ENCODE assay signal across 1 cellular context in the genomic region with DNA sequence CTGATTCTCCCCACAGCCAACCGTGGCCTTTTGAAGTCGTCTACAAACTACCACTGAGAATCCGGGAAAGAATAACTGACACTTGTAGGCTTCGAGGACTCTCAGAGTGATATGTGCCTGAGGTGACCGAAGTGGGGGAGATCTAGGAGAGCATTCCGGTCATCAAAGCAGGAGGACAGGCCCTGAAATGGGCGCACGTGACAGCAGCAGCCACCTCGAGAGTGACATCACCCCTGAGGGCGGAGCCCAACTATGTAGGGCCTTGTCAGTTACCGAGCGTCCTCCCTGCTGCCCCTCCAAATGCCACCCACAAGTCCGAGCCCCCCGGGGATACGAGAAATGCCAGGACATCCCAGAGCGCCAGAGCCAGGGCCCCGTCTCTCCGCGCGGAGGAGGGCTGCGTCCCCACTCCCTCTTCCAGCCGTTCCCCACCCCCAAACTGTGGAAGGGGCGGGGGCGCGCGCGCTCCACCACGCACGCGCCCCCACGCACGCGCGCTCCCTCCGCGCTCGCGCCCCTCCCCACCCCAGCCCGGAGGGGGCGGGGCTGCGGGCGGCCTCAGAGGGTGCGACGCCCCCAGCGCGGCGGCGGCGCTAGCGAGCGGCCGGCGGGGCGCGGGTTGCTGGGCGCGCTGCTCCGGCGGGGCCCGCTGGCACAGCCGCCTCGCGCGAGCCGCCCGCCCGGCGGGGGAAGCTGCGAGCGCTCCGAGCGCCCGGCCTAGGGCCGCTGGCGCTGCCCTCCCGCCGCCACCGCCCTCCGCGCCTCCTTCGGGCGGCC.
TF ChIP-seq lines count a peak whose summit lies in the region.

A gene (plus strand): TSS at position 587 of the 777 bp plus-strand sequence. CDS start 43,325 bp downstream, outside the sequence.

TF ChIP-seq in HEK293, 187 proteins besides CTCF, POLR2A, EP300 and RAD21 (continued from another document and continues in another):
- peak; percentile 35; the same call in 1 of the 2 replicates for TF ChIP-seq ZSCAN30 (tag by site-specific recombination; IDR thresholded peaks at IDR 0.05)
- TF ChIP-seq ZNF623 (tag by site-specific recombination; IDR thresholded peaks at IDR 0.05): no peak
- peak; percentile 84; the same call in 1 of the 2 replicates for TF ChIP-seq ZNF423 (tag by site-specific recombination; IDR thresholded peaks at IDR 0.05)
- TF ChIP-seq ZBTB20 (tag by site-specific recombination; IDR thresholded peaks at IDR 0.05): peak; percentile 59
- TF ChIP-seq SCRT2 (tag by site-specific recombination; IDR thresholded peaks at IDR 0.05): peak; percentile 66; the same call in 1 of the 2 replicates
- no peak for TF ChIP-seq SETDB1 (IDR thresholded peaks at IDR 0.05; ENCODE audit: insufficient read length, low read length)
- TF ChIP-seq HOXA7 (CRISPR knock-in tag; IDR thresholded peaks at IDR 0.05; ENCODE audit: borderline replicate concordance): no peak
- TF ChIP-seq ZNF132 (tag by site-specific recombination; IDR thresholded peaks at IDR 0.05; ENCODE audit: borderline replicate concordance): no peak
- TF ChIP-seq ZNF10 (tag by site-specific recombination; IDR thresholded peaks at IDR 0.05): no peak
- no peak for TF ChIP-seq ZNF777 (tag by site-specific recombination; IDR thresholded peaks at IDR 0.05; ENCODE audit: borderline replicate concordance)
- TF ChIP-seq, protein P1, sequence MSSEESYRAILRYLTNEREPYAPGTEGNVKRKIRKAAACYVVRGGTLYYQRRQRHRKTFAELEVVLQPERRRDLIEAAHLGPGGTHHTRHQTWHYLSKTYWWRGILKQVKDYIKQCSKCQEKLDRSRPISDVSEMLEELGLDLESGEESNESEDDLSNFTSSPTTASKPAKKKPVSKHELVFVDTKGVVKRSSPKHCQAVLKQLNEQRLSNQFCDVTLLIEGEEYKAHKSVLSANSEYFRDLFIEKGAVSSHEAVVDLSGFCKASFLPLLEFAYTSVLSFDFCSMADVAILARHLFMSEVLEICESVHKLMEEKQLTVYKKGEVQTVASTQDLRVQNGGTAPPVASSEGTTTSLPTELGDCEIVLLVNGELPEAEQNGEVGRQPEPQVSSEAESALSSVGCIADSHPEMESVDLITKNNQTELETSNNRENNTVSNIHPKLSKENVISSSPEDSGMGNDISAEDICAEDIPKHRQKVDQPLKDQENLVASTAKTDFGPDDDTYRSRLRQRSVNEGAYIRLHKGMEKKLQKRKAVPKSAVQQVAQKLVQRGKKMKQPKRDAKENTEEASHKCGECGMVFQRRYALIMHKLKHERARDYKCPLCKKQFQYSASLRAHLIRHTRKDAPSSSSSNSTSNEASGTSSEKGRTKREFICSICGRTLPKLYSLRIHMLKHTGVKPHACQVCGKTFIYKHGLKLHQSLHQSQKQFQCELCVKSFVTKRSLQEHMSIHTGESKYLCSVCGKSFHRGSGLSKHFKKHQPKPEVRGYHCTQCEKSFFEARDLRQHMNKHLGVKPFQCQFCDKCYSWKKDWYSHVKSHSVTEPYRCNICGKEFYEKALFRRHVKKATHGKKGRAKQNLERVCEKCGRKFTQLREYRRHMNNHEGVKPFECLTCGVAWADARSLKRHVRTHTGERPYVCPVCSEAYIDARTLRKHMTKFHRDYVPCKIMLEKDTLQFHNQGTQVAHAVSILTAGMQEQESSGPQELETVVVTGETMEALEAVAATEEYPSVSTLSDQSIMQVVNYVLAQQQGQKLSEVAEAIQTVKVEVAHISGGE (tag by site-specific recombination; conservative IDR thresholded peaks at IDR 0.05; ENCODE audit: low read depth): 0 out of 2 replicates have a peak, but pooled peaks have one; percentile 31
- 0 out of 2 replicates have a peak, but pooled peaks have one; percentile 6 for TF ChIP-seq ZFP37 (tag by site-specific recombination; IDR thresholded peaks at IDR 0.05)
- TF ChIP-seq KLF7 (tag by site-specific recombination; IDR thresholded peaks at IDR 0.05; ENCODE audit: borderline replicate concordance): peak; percentile 70; the same call in 1 of the 2 replicates
- no peak for TF ChIP-seq ZNF19 (tag by site-specific recombination; IDR thresholded peaks at IDR 0.05; ENCODE audit: low read depth)
- no peak for TF ChIP-seq ZFP41 (tag by site-specific recombination; IDR thresholded peaks at IDR 0.05; ENCODE audit: borderline replicate concordance)
- TF ChIP-seq ZBTB17 (tag by site-specific recombination; IDR thresholded peaks at IDR 0.05): 0 out of 2 replicates have a peak, but pooled peaks have one; percentile 31
- TF ChIP-seq, protein P2, sequence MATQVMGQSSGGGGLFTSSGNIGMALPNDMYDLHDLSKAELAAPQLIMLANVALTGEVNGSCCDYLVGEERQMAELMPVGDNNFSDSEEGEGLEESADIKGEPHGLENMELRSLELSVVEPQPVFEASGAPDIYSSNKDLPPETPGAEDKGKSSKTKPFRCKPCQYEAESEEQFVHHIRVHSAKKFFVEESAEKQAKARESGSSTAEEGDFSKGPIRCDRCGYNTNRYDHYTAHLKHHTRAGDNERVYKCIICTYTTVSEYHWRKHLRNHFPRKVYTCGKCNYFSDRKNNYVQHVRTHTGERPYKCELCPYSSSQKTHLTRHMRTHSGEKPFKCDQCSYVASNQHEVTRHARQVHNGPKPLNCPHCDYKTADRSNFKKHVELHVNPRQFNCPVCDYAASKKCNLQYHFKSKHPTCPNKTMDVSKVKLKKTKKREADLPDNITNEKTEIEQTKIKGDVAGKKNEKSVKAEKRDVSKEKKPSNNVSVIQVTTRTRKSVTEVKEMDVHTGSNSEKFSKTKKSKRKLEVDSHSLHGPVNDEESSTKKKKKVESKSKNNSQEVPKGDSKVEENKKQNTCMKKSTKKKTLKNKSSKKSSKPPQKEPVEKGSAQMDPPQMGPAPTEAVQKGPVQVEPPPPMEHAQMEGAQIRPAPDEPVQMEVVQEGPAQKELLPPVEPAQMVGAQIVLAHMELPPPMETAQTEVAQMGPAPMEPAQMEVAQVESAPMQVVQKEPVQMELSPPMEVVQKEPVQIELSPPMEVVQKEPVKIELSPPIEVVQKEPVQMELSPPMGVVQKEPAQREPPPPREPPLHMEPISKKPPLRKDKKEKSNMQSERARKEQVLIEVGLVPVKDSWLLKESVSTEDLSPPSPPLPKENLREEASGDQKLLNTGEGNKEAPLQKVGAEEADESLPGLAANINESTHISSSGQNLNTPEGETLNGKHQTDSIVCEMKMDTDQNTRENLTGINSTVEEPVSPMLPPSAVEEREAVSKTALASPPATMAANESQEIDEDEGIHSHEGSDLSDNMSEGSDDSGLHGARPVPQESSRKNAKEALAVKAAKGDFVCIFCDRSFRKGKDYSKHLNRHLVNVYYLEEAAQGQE (tag by site-specific recombination; IDR thresholded peaks at IDR 0.05): no peak
- peak; percentile 59 for TF ChIP-seq ZNF366 (tag by site-specific recombination; conservative IDR thresholded peaks at IDR 0.05)
- TF ChIP-seq ZNF560 (tag by site-specific recombination; IDR thresholded peaks at IDR 0.05; ENCODE audit: borderline replicate concordance): no peak
- TF ChIP-seq EGR2 (tag by site-specific recombination; IDR thresholded peaks at IDR 0.05; ENCODE audit: low read depth): peak; percentile 72; the same call in 1 of the 2 replicates
- TF ChIP-seq ZNF248 (tag by site-specific recombination; IDR thresholded peaks at IDR 0.05): no peak
- peak; percentile 80 for TF ChIP-seq ZNF341 (tag by site-specific recombination; IDR thresholded peaks at IDR 0.05; ENCODE audit: low read depth)
- TF ChIP-seq, protein P3, sequence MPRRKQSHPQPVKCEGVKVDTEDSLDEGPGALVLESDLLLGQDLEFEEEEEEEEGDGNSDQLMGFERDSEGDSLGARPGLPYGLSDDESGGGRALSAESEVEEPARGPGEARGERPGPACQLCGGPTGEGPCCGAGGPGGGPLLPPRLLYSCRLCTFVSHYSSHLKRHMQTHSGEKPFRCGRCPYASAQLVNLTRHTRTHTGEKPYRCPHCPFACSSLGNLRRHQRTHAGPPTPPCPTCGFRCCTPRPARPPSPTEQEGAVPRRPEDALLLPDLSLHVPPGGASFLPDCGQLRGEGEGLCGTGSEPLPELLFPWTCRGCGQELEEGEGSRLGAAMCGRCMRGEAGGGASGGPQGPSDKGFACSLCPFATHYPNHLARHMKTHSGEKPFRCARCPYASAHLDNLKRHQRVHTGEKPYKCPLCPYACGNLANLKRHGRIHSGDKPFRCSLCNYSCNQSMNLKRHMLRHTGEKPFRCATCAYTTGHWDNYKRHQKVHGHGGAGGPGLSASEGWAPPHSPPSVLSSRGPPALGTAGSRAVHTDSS (tag by site-specific recombination; IDR thresholded peaks at IDR 0.05): no peak
- TF ChIP-seq, protein P4, sequence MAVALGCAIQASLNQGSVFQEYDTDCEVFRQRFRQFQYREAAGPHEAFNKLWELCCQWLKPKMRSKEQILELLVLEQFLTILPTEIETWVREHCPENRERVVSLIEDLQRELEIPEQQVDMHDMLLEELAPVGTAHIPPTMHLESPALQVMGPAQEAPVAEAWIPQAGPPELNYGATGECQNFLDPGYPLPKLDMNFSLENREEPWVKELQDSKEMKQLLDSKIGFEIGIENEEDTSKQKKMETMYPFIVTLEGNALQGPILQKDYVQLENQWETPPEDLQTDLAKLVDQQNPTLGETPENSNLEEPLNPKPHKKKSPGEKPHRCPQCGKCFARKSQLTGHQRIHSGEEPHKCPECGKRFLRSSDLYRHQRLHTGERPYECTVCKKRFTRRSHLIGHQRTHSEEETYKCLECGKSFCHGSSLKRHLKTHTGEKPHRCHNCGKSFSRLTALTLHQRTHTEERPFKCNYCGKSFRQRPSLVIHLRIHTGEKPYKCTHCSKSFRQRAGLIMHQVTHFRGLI (tag by site-specific recombination; IDR thresholded peaks at IDR 0.05): peak; percentile 66
- peak; percentile 64 for TF ChIP-seq ZNF660 (tag by site-specific recombination; IDR thresholded peaks at IDR 0.05)
- no peak for TF ChIP-seq BCL11B (tag by site-specific recombination; IDR thresholded peaks at IDR 0.05; ENCODE audit: low read depth)
- TF ChIP-seq, protein P5, sequence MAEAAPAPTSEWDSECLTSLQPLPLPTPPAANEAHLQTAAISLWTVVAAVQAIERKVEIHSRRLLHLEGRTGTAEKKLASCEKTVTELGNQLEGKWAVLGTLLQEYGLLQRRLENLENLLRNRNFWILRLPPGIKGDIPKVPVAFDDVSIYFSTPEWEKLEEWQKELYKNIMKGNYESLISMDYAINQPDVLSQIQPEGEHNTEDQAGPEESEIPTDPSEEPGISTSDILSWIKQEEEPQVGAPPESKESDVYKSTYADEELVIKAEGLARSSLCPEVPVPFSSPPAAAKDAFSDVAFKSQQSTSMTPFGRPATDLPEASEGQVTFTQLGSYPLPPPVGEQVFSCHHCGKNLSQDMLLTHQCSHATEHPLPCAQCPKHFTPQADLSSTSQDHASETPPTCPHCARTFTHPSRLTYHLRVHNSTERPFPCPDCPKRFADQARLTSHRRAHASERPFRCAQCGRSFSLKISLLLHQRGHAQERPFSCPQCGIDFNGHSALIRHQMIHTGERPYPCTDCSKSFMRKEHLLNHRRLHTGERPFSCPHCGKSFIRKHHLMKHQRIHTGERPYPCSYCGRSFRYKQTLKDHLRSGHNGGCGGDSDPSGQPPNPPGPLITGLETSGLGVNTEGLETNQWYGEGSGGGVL (tag by site-specific recombination; IDR thresholded peaks at IDR 0.05): peak; percentile 54
- no peak for TF ChIP-seq ZNF140 (tag by site-specific recombination; IDR thresholded peaks at IDR 0.05)
- TF ChIP-seq GLIS1 (tag by site-specific recombination; IDR thresholded peaks at IDR 0.05): peak; percentile 59; the same call in 1 of the 2 replicates
- TF ChIP-seq ZNF335 (tag by site-specific recombination; conservative IDR thresholded peaks at IDR 0.05): peak; percentile 97
- no peak for TF ChIP-seq ZNF830 (tag by site-specific recombination; IDR thresholded peaks at IDR 0.05; ENCODE audit: low read depth)
- peak; percentile 10; the same call in 1 of the 2 replicates for TF ChIP-seq OSR2 (tag by site-specific recombination; IDR thresholded peaks at IDR 0.05)
- no peak; the same call in 1 of the 2 replicates for TF ChIP-seq ZBTB7A (tag by site-specific recombination; IDR thresholded peaks at IDR 0.05; ENCODE audit: low read depth)
- TF ChIP-seq, protein P6, sequence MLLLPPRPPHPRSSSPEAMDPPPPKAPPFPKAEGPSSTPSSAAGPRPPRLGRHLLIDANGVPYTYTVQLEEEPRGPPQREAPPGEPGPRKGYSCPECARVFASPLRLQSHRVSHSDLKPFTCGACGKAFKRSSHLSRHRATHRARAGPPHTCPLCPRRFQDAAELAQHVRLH (tag by site-specific recombination; IDR thresholded peaks at IDR 0.05): peak; percentile 66; the same call in 1 of the 2 replicates
- TF ChIP-seq WT1 (tag by site-specific recombination; IDR thresholded peaks at IDR 0.05): peak; percentile 67
- TF ChIP-seq ZFHX2 (tag by site-specific recombination; conservative IDR thresholded peaks at IDR 0.05): peak; percentile 87
- TF ChIP-seq, protein P7, sequence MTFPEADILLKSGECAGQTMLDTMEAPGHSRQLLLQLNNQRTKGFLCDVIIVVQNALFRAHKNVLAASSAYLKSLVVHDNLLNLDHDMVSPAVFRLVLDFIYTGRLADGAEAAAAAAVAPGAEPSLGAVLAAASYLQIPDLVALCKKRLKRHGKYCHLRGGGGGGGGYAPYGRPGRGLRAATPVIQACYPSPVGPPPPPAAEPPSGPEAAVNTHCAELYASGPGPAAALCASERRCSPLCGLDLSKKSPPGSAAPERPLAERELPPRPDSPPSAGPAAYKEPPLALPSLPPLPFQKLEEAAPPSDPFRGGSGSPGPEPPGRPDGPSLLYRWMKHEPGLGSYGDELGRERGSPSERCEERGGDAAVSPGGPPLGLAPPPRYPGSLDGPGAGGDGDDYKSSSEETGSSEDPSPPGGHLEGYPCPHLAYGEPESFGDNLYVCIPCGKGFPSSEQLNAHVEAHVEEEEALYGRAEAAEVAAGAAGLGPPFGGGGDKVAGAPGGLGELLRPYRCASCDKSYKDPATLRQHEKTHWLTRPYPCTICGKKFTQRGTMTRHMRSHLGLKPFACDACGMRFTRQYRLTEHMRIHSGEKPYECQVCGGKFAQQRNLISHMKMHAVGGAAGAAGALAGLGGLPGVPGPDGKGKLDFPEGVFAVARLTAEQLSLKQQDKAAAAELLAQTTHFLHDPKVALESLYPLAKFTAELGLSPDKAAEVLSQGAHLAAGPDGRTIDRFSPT (tag by site-specific recombination; IDR thresholded peaks at IDR 0.05): peak; percentile 92
- TF ChIP-seq SP3 (tag by site-specific recombination; IDR thresholded peaks at IDR 0.05): peak; percentile 88
- TF ChIP-seq ZNF214 (tag by site-specific recombination; IDR thresholded peaks at IDR 0.05; ENCODE audit: borderline replicate concordance): no peak
- no peak for TF ChIP-seq GFI1B (tag by site-specific recombination; IDR thresholded peaks at IDR 0.05)
